In genomic region chr20:35739294-35740163, GRCh38 we compare ENCODE assay signal across 9 cellular contexts. TPM values are rescaled to one million over a fixed set of nuclear protein-coding genes. Genes with fewer than 3 reads are reported as not detected.
A peak's percentile ranks its signal among the peaks of the same experiment; 100 is the strongest.
DNase-seq lines count a peak whose midpoint lies in the region; TF ChIP-seq lines count a peak whose summit lies in the region.
"Had no signal": no experiment of that assay in that cellular context is flagged by ENCODE, and none has a peak within 500 bp of the region (broad histone marks: within the 10 kb centered on the region; RNA-seq: fewer than 3 reads in every experiment).

No MANE protein-coding gene starts in this region.

- CTCF ChIA-PET in CD4-positive, alpha-beta memory T cell (lab: Charles Lee; ENCODE audit: partially characterized antibody) = interaction anchor here (0.7 to 2.0 kb wide), 17 partner anchors 10 to 275 kb away, joined by 3 to 9 read pairs (median 4); partner anchors contain the start of gene PHF20

- peaks cover 0 to 3% of the 10 kb centered on the region in 2 donors for H3K27me3 Mint-ChIP-seq in CD4-positive, alpha-beta memory T cell
- peaks cover 8% of the 10 kb centered on the region for H3K27me3 Mint-ChIP-seq in activated naive CD8-positive, alpha-beta T cell treated with anti-CD3 and anti-CD28 coated beads for 36 hours

- peak overlapping the region; percentile 62 to 99 for H3K4me3 ChIP-seq in CD4-positive, alpha-beta memory T cell (ENCODE audit: low read length in 2 of 2)
- H3K4me3 ChIP-seq in KMS-11 (IDR thresholded peaks at IDR 0.05; ENCODE audit: insufficient read depth, low read depth, low read length) (no peak overlapping the region), vagina (peak overlapping the region; percentile 79 to 82), H7 (ENCODE audit: insufficient read depth, low read depth, low read length) (no peak overlapping the region)

- H3K27ac Mint-ChIP-seq in CD4-positive, alpha-beta memory T cell = peak overlapping the region; percentile 71 to 100 (median 98)
- peak overlapping the region; percentile 96 for H3K27ac Mint-ChIP-seq in activated naive CD8-positive, alpha-beta T cell treated with anti-CD3 and anti-CD28 coated beads for 36 hours

- intact Hi-C loops in CD4-positive, alpha-beta memory T cell (cut with micrococcal nuclease) = loop anchor here (2.0 to 5.0 kb wide), 3 partner anchors 139 to 197 kb away; partner anchors contain the start of gene ERGIC3
- intact Hi-C loops in vagina (cut with DNase I) = loop anchor here (10.0 kb wide), 1 partner anchor 145 kb away; no protein-coding TSS in a partner anchor

- H3K4me1 Mint-ChIP-seq in CD4-positive, alpha-beta memory T cell = peaks cover 39 to 77% (median 54%) of the 10 kb centered on the region in 4 donors
- H3K4me1 Mint-ChIP-seq in activated naive CD8-positive, alpha-beta T cell treated with anti-CD3 and anti-CD28 coated beads for 36 hours = peaks cover 49% of the 10 kb centered on the region

- H2AFZ ChIP-seq in KMS-11 (ENCODE audit: low read depth) = no peak overlapping the region

- H3K79me2 ChIP-seq in KMS-11 (ENCODE audit: insufficient read depth, low read depth) = peaks cover 91% of the 10 kb centered on the region

- POLR2A ChIA-PET in CD4-positive, alpha-beta memory T cell (lab: Charles Lee; ENCODE audit: partially characterized antibody) = interaction anchor here (1.2 to 12.3 kb wide), 8 partner anchors 8 to 145 kb away, joined by 3 to 1007 read pairs (median 6); partner anchors contain the start of genes NFS1, PHF20, ROMO1 and SPAG4

- H3K9ac ChIP-seq in KMS-11 = peak overlapping the region; percentile 100; the same call in 1 of the 2 replicates

- peaks cover 62% of the 10 kb centered on the region for H4K20me1 ChIP-seq in KMS-11 (ENCODE audit: insufficient read depth)

- peaks cover 49% of the 10 kb centered on the region for H3K36me3 ChIP-seq in CD4-positive, alpha-beta memory T cell (ENCODE audit: insufficient read depth, low read length)
- H3K36me3 ChIP-seq in KMS-11 (ENCODE audit: insufficient read depth) = peaks cover 47% of the 10 kb centered on the region; the same call in 1 of the 2 replicates
- peaks cover 4 to 58% of the 10 kb centered on the region in 2 donors for H3K36me3 ChIP-seq in vagina
- H3K36me3 ChIP-seq in H7 (replicated peaks; ENCODE audit: control insufficient read depth, insufficient read depth, low read length) = peaks cover 49% of the 10 kb centered on the region

- TF ChIP-seq CTCF in KMS-11 (conservative IDR thresholded peaks at IDR 0.05; ENCODE audit: low read depth, low read length) = peak; percentile 50; the same call in 1 of the 2 replicates
- no peak for TF ChIP-seq CTCF in vagina (IDR thresholded peaks at IDR 0.05)

- peak overlapping the region; percentile 100 for H3K27ac ChIP-seq in CD4-positive, alpha-beta memory T cell (ENCODE audit: low read depth, low read length)
- peak overlapping the region; percentile 99; the same call in 1 of the 2 replicates for H3K27ac ChIP-seq in KMS-11
- peak overlapping the region; percentile 98 for H3K27ac ChIP-seq in vagina
- H3K27ac ChIP-seq: SJSA1 had no signal

- peaks cover 80% of the 10 kb centered on the region for H3K4me1 ChIP-seq in CD4-positive, alpha-beta memory T cell (ENCODE audit: insufficient read depth, low read length)
- H3K4me1 ChIP-seq in KMS-11 (ENCODE audit: low read depth, poor library complexity, severe bottlenecking) = peaks cover 72% of the 10 kb centered on the region
- H3K4me1 ChIP-seq in vagina = peaks cover 74% of the 10 kb centered on the region

- DNase-seq in CD4-positive, alpha-beta memory T cell = peak in 3 of 5 donors; percentile 29 to 46 (median 37)
- DNase-seq in activated naive CD8-positive, alpha-beta T cell treated with anti-CD3 and anti-CD28 coated beads for 36 hours = no peak
- peak; percentile 47 for DNase-seq in kidney tubule cell (ENCODE audit: low spot score)
- DNase-seq in vagina (ENCODE audit: extremely low spot score in 2 of 2) = no peak
- DNase-seq in GM19240 (ENCODE audit: insufficient read length, low spot score) = no peak
- no peak for DNase-seq in H7
- no peak for DNase-seq in cerebellar cortex (ENCODE audit: low spot score)

- peaks cover 47 to 67% of the 10 kb centered on the region in 2 donors for H3K36me3 Mint-ChIP-seq in CD4-positive, alpha-beta memory T cell
- peaks cover 62% of the 10 kb centered on the region for H3K36me3 Mint-ChIP-seq in activated naive CD8-positive, alpha-beta T cell treated with anti-CD3 and anti-CD28 coated beads for 36 hours

- H3K27me3 ChIP-seq in CD4-positive, alpha-beta memory T cell (ENCODE audit: insufficient read depth, low read length) = no peaks in the 10 kb centered on the region
- H3K27me3 ChIP-seq in KMS-11 (ENCODE audit: insufficient read depth, low read depth) (no peaks in the 10 kb centered on the region), vagina (no peaks in the 10 kb centered on the region), H7 (ENCODE audit: control insufficient read depth, insufficient read depth, low read length) (no peaks in the 10 kb centered on the region)
- H3K27me3 ChIP-seq: SJSA1 had no signal

- no peaks in the 10 kb centered on the region for H3K9me3 ChIP-seq in CD4-positive, alpha-beta memory T cell (ENCODE audit: control insufficient read depth in 1 of 2, low read length in 2 of 2)
- H3K9me3 ChIP-seq in vagina = no peaks in the 10 kb centered on the region
- H3K9me3 ChIP-seq: SJSA1 had no signal

- TF ChIP-seq POLR2A in vagina (IDR thresholded peaks at IDR 0.05) = no peak

- H3K4me2 ChIP-seq in KMS-11 = peak overlapping the region; percentile 99

- peak overlapping the region; percentile 90 to 100 (median 99) for H3K4me3 Mint-ChIP-seq in CD4-positive, alpha-beta memory T cell
- H3K4me3 Mint-ChIP-seq in activated naive CD8-positive, alpha-beta T cell treated with anti-CD3 and anti-CD28 coated beads for 36 hours = peak overlapping the region; percentile 100

- peaks cover 0 to 6% (median 0%) of the 10 kb centered on the region in 8 donors for H3K9me3 Mint-ChIP-seq in CD4-positive, alpha-beta memory T cell
- no peaks in the 10 kb centered on the region for H3K9me3 Mint-ChIP-seq in activated naive CD8-positive, alpha-beta T cell treated with anti-CD3 and anti-CD28 coated beads for 36 hours

RNA-seq across cellular contexts. Expression of gene RBM39, which starts 2.5 kb away (rescaled TPM):
- total RNA-seq in CD4-positive, alpha-beta memory T cell = 100 to 1,000 TPM; 631 to 665 TPM
- polyA plus RNA-seq in CD4-positive, alpha-beta memory T cell = 100 to 1,000 TPM in 1 of 2 donors, 10 to 100 TPM in 1; 76.7 to 153 TPM
- 100 to 1,000 TPM; 330 to 349 TPM for total RNA-seq in activated naive CD8-positive, alpha-beta T cell treated with anti-CD3 and anti-CD28 coated beads for 36 hours
- 370 TPM for total RNA-seq in vagina
- 181 and 224 TPM in 2 replicates for total RNA-seq in H7 (2014; rRNA removed; shearing (Covaris generic))

RNA-seq across cellular contexts. Expression of gene PHF20, which starts 32.3 kb away (rescaled TPM):
- 10 to 100 TPM; 72.9 to 82.3 TPM for total RNA-seq in CD4-positive, alpha-beta memory T cell
- polyA plus RNA-seq in CD4-positive, alpha-beta memory T cell = 100 to 1,000 TPM; 106 to 126 TPM
- total RNA-seq in activated naive CD8-positive, alpha-beta T cell treated with anti-CD3 and anti-CD28 coated beads for 36 hours = 10 to 100 TPM; 50.2 to 50.6 TPM
- total RNA-seq in vagina = 37.3 TPM
- total RNA-seq in H7 (2014; rRNA removed; shearing (Covaris generic)) = 31.2 and 37.1 TPM in 2 replicates

RNA-seq across cellular contexts. Expression of gene ROMO1, which starts 40.3 kb away (rescaled TPM):
- 10 to 100 TPM; 38.4 to 43.8 TPM for total RNA-seq in CD4-positive, alpha-beta memory T cell
- polyA plus RNA-seq in CD4-positive, alpha-beta memory T cell = 100 to 1,000 TPM; 273 to 335 TPM
- total RNA-seq in activated naive CD8-positive, alpha-beta T cell treated with anti-CD3 and anti-CD28 coated beads for 36 hours = 100 to 1,000 TPM; 121 to 137 TPM
- total RNA-seq in vagina = 248 TPM
- 235 and 279 TPM in 2 replicates for total RNA-seq in H7 (2014; rRNA removed; shearing (Covaris generic))

RNA-seq across cellular contexts. Expression of gene NFS1, which starts 40.4 kb away (rescaled TPM):
- 10 to 100 TPM; 30.3 to 33.6 TPM for total RNA-seq in CD4-positive, alpha-beta memory T cell
- polyA plus RNA-seq in CD4-positive, alpha-beta memory T cell = 10 to 100 TPM in 1 of 2 donors, 1 to 10 TPM in 1; 6.3 to 28.3 TPM
- 10 to 100 TPM; 37.2 to 38.2 TPM for total RNA-seq in activated naive CD8-positive, alpha-beta T cell treated with anti-CD3 and anti-CD28 coated beads for 36 hours
- total RNA-seq in vagina = 15.2 TPM
- total RNA-seq in H7 (2014; rRNA removed; shearing (Covaris generic)) = 60.6 and 83.2 TPM in 2 replicates

Comparison
In these comparisons a context has a peak if more than half of its experiments do, and no peak if none do; other contexts are left out.
1. DNase-seq: peak in CD4-positive, alpha-beta memory T cell (3 of 5) and kidney tubule cell (single experiment); none in activated naive CD8-positive, alpha-beta T cell treated with anti-CD3 and anti-CD28 coated beads for 36 hours (single experiment), vagina (0 of 2), GM19240 (single experiment), H7 (single experiment) and cerebellar cortex (single experiment).
2. H3K4me3 ChIP-seq: peak in CD4-positive, alpha-beta memory T cell (2 of 2) and vagina (2 of 2); none in KMS-11 (single experiment) and H7 (single experiment).
3. Peak in every context shown above with its lines, with median percentiles within 50 percentile points of each other: H3K27ac ChIP-seq.